Comparison of ENCODE assay signal across 12 cellular contexts in the genomic region with DNA sequence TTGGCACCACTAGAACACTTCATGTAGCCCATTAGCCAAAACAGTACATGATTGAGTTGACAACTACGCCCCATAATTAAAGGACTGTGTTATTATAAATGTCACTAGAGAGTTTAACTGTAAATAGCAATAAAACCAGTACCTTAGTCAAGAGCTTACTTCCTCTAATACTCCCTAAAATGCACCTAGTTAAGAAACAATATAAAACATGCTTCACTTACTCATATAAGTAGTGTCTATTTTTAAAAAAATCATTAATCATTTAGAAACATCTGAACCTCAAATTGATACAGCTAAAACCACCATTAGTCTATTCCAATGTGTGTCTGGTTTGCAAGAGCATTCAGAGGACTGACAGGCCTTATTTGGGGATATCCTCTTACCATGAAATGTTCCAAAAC. TPM values are rescaled to one million over a fixed set of nuclear protein-coding genes. Genes with fewer than 3 reads are reported as not detected.
A peak's percentile ranks its signal among the peaks of the same experiment; 100 is the strongest.
DNase-seq lines count a peak whose midpoint lies in the region; ATAC-seq and TF ChIP-seq lines count a peak whose summit lies in the region.
"Had no signal": no experiment of that assay in that cellular context is flagged by ENCODE, and none has a peak within 500 bp of the region (broad histone marks: within the 10 kb centered on the region; RNA-seq: fewer than 3 reads in every experiment).

No MANE protein-coding gene starts in this region.

- H3K27ac Mint-ChIP-seq in chondrocyte (ENCODE audit: unreplicated experiment), result no peak overlapping the region

- DNase-seq in NOMO-1 treated with dmso at 0.1 percent for 144 hours (lab: John Stamatoyannopoulos, UW; ENCODE audit: unreplicated experiment) (peak; percentile 37), left colon (no peak), chondrocyte (ENCODE audit: low spot score) (no peak)
- DNase-seq: DMS 273 treated with DMSO at 0.1 percent for 48 hours, kidney glomerular epithelial cell, NCI-H524 treated with DMSO at 0.1 percent for 48 hours, substantia nigra had no signal

- no peaks in the 10 kb centered on the region for H3K27me3 Mint-ChIP-seq in chondrocyte (ENCODE audit: low read depth)

- H3K4me2 ChIP-seq in DOHH2 (ENCODE audit: low read length), result peak overlapping the region; percentile 11

- intact Hi-C loops in left colon (cut with DNase I, micrococcal nuclease), result loop anchor here in 1 of 2 donors (10.0 kb wide), 1 partner anchor 98 kb away; a partner anchor contains a TSS

- H3K36me3 Mint-ChIP-seq in chondrocyte (ENCODE audit: low read depth), result peaks cover 27% of the 10 kb centered on the region

- no peaks in the 10 kb centered on the region for H3K9me3 ChIP-seq in DOHH2 (ENCODE audit: control insufficient read depth, insufficient read depth, low read length)

- H3K79me2 ChIP-seq in DOHH2 (ENCODE audit: control insufficient read depth, low read length), result peaks cover 80% of the 10 kb centered on the region

- H3K27ac ChIP-seq in DOHH2 (ENCODE audit: low read depth, low read length), result peak overlapping the region; percentile 40

- ATAC-seq in GM21717 (IDR thresholded peaks at IDR 0.05; ENCODE audit: unreplicated experiment), result peak; percentile 52
- peak; percentile 48 for ATAC-seq in left colon
- no peak for ATAC-seq in HG02852 (IDR thresholded peaks at IDR 0.05; ENCODE audit: unreplicated experiment)
- no peak for ATAC-seq in GM21447 (IDR thresholded peaks at IDR 0.05; ENCODE audit: unreplicated experiment)

- peaks cover 92% of the 10 kb centered on the region for H3K36me3 ChIP-seq in DOHH2 (ENCODE audit: control insufficient read depth, low read length)

- H3K4me1 ChIP-seq in DOHH2 (ENCODE audit: control insufficient read depth, low read length), result peaks cover 50% of the 10 kb centered on the region

- H3K27me3 ChIP-seq in DOHH2 (ENCODE audit: control insufficient read depth, low read length), result no peaks in the 10 kb centered on the region

- TF ChIP-seq CTCF in DOHH2 (IDR thresholded peaks at IDR 0.05; ENCODE audit: low read depth, low read length, poor library complexity, severe bottlenecking) (no peak), chondrocyte (IDR thresholded peaks at IDR 0.05) (no peak)

- H3K4me3 ChIP-seq in DOHH2 (ENCODE audit: low read length), result no peak overlapping the region

- H3F3A ChIP-seq in DOHH2 (ENCODE audit: control insufficient read depth, insufficient read depth), result peaks cover 24% of the 10 kb centered on the region

- H4K20me1 ChIP-seq in DOHH2 (ENCODE audit: control insufficient read depth, insufficient read depth, low read depth, low read length), result peaks cover 8% of the 10 kb centered on the region; the same call in 1 of the 2 replicates

- peaks cover 18% of the 10 kb centered on the region for H3K4me1 Mint-ChIP-seq in chondrocyte (ENCODE audit: low read depth)
- H3K4me1 Mint-ChIP-seq: neural crest cell had no signal

- no peaks in the 10 kb centered on the region for H3K9me2 ChIP-seq in DOHH2 (replicated peaks; ENCODE audit: control insufficient read depth, low read length)

- H3K4me3 Mint-ChIP-seq in chondrocyte (ENCODE audit: unreplicated experiment), result no peak overlapping the region
- H3K4me3 Mint-ChIP-seq: neural crest cell had no signal

- H3K9me3 Mint-ChIP-seq in chondrocyte (ENCODE audit: low read depth), result peaks cover 2% of the 10 kb centered on the region
- H3K9me3 Mint-ChIP-seq: neural crest cell had no signal

RNA-seq across cellular contexts. Expression of a gene that starts 25.3 kb away (rescaled TPM):
- total RNA-seq in left colon (100 to 1,000 TPM; 265 to 271 TPM), chondrocyte (155 to 204 TPM (median 197 TPM) in 3 replicates)

Comparison
In these comparisons a context has a peak if more than half of its experiments do, and no peak if none do; other contexts are left out.
1. ATAC-seq: peak in GM21717 (single experiment) and left colon (single experiment); none in HG02852 (single experiment) and GM21447 (single experiment).